ENCODE assay signal across 8 cellular contexts in genomic region chr14:92615451-92615850, GRCh38.
DNase-seq lines count a peak whose midpoint lies in the region; ATAC-seq, FAIRE-seq and TF ChIP-seq lines count a peak whose summit lies in the region.

No MANE protein-coding gene starts in this region.

- peak; percentile 36 for TF ChIP-seq POLR2A in GM19099 (IDR thresholded peaks at IDR 0.05; ENCODE audit: extremely low read depth, insufficient read length, low read depth)

- no peaks in the 10 kb centered on the region for H3K9me3 ChIP-seq in kidney (ENCODE audit: control insufficient read depth in 1 of 2, low read length in 2 of 2)

- DNase-seq in activated T-cell treated with anti-CD3 and anti-CD28 coated beads, Interleukin-2, amount 50 U/mL, for 4 hours, result peak; percentile 53
- peak; percentile 54 for DNase-seq in stimulated activated CD8-positive, alpha-beta memory T cell treated with anti-CD3 and anti-CD28 coated beads, Interleukin-12 subunit alpha, Interleukin-12 subunit beta, amount 100 ng/mL, for 1 hour (ENCODE audit: low read depth)
- no peak for DNase-seq in WTC11 (ENCODE audit: low spot score)
- DNase-seq in NCI-H510A treated with DMSO at 0.1 percent for 48 hours (lab: John Stamatoyannopoulos, UW), result no peak
- no peak for DNase-seq in kidney
- no peak for DNase-seq in COR-L47 (lab: John Stamatoyannopoulos, UW)

- no peak for TF ChIP-seq CTCF in WTC11 (IDR thresholded peaks at IDR 0.05)
- TF ChIP-seq CTCF in kidney (IDR thresholded peaks at IDR 0.05; ENCODE audit: borderline replicate concordance, extremely low read depth, insufficient read depth), result no peak

- no peak overlapping the region for H3K4me3 ChIP-seq in kidney (ENCODE audit: low read length in 2 of 2)

- no peaks in the 10 kb centered on the region for H3K4me1 ChIP-seq in kidney (ENCODE audit: control insufficient read depth in 1 of 2, insufficient read depth in 1 of 2, low read depth in 1 of 2, low read length in 2 of 2)

- H3K27ac Mint-ChIP-seq in WTC11, result no peak overlapping the region

- H3K4me3 Mint-ChIP-seq in activated T-cell treated with anti-CD3 and anti-CD28 coated beads, Interleukin-2, amount 50 U/mL, for 4 hours, result peak overlapping the region; percentile 54
- H3K4me3 Mint-ChIP-seq in WTC11, result no peak overlapping the region

- no peaks in the 10 kb centered on the region for H3K36me3 Mint-ChIP-seq in activated T-cell treated with anti-CD3 and anti-CD28 coated beads, Interleukin-2, amount 50 U/mL, for 4 hours (ENCODE audit: insufficient read depth)
- 0 out of 2 replicates have a peak, but pooled peaks cover 3% of the 10 kb centered on the region for H3K36me3 Mint-ChIP-seq in WTC11

- H3K9me3 Mint-ChIP-seq in activated T-cell treated with anti-CD3 and anti-CD28 coated beads, Interleukin-2, amount 50 U/mL, for 4 hours, result no peaks in the 10 kb centered on the region
- peaks cover 3% of the 10 kb centered on the region for H3K9me3 Mint-ChIP-seq in WTC11

- H3K9ac ChIP-seq in kidney (ENCODE audit: low read length in 2 of 2), result no peak overlapping the region

- H3K36me3 ChIP-seq in kidney (ENCODE audit: control insufficient read depth in 1 of 2, insufficient read depth in 2 of 2, low read length in 2 of 2), result no peaks in the 10 kb centered on the region

- no peak for FAIRE-seq in kidney (lab: Jason Lieb, UNC)

- H3K4me1 Mint-ChIP-seq in activated T-cell treated with anti-CD3 and anti-CD28 coated beads, Interleukin-2, amount 50 U/mL, for 4 hours (ENCODE audit: low read depth), result peaks cover 44% of the 10 kb centered on the region
- H3K4me1 Mint-ChIP-seq in WTC11, result peaks cover 13% of the 10 kb centered on the region

- CTCF ChIA-PET in WTC11 (lab: Charles Lee), result interaction anchor here (0.6 to 1.8 kb wide), 2 partner anchors 71 to 74 kb away, joined by 3 to 10 read pairs; no protein-coding TSS in a partner anchor

- H3K27me3 Mint-ChIP-seq in activated T-cell treated with anti-CD3 and anti-CD28 coated beads, Interleukin-2, amount 50 U/mL, for 4 hours (ENCODE audit: low read depth), result no peaks in the 10 kb centered on the region
- no peaks in the 10 kb centered on the region for H3K27me3 Mint-ChIP-seq in WTC11 (ENCODE audit: low read depth)

- POLR2A ChIA-PET in WTC11 (lab: Charles Lee), result no interaction called here

- ATAC-seq in HG03432 (IDR thresholded peaks at IDR 0.05; ENCODE audit: unreplicated experiment) (peak; percentile 84), WTC11 (no peak; the same call in 1 of the 2 replicates)
- ATAC-seq in activated T-cell treated with anti-CD3 and anti-CD28 coated beads, Interleukin-2, amount 50 U/mL, for 4 hours, result peak; percentile 88 to 90

- intact Hi-C loops in kidney (cut with DNase I), result no loop called here

- H3K27ac ChIP-seq in kidney (ENCODE audit: low read depth in 2 of 2, low read length in 2 of 2), result no peak overlapping the region

TF ChIP-seq in WTC11, 78 proteins besides CTCF, POLR2A, EP300 and RAD21 (continues in another document):
- TF ChIP-seq ZNF671 (CRISPR knock-in tag; IDR thresholded peaks at IDR 0.05) (no peak), HMGA2 (CRISPR knock-in tag; IDR thresholded peaks at IDR 0.05) (no peak), ERG (CRISPR knock-in tag; IDR thresholded peaks at IDR 0.05) (no peak), FOXP1 (CRISPR knock-in tag; IDR thresholded peaks at IDR 0.05; ENCODE audit: borderline replicate concordance) (no peak), E2F4 (CRISPR knock-in tag; IDR thresholded peaks at IDR 0.05; ENCODE audit: borderline replicate concordance, low read depth) (no peak), TEAD1 (CRISPR knock-in tag; IDR thresholded peaks at IDR 0.05) (no peak), JAZF1 (CRISPR knock-in tag; IDR thresholded peaks at IDR 0.05) (no peak), FOXK1 (CRISPR knock-in tag; IDR thresholded peaks at IDR 0.05) (no peak), STAT6 (CRISPR knock-in tag; conservative IDR thresholded peaks at IDR 0.05; ENCODE audit: low read depth) (no peak), NR2C2 (CRISPR knock-in tag; IDR thresholded peaks at IDR 0.05) (no peak), HMGXB4 (CRISPR knock-in tag; IDR thresholded peaks at IDR 0.05) (no peak)
- TF ChIP-seq, protein P1, sequence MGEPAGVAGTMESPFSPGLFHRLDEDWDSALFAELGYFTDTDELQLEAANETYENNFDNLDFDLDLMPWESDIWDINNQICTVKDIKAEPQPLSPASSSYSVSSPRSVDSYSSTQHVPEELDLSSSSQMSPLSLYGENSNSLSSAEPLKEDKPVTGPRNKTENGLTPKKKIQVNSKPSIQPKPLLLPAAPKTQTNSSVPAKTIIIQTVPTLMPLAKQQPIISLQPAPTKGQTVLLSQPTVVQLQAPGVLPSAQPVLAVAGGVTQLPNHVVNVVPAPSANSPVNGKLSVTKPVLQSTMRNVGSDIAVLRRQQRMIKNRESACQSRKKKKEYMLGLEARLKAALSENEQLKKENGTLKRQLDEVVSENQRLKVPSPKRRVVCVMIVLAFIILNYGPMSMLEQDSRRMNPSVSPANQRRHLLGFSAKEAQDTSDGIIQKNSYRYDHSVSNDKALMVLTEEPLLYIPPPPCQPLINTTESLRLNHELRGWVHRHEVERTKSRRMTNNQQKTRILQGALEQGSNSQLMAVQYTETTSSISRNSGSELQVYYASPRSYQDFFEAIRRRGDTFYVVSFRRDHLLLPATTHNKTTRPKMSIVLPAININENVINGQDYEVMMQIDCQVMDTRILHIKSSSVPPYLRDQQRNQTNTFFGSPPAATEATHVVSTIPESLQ (CRISPR knock-in tag; IDR thresholded peaks at IDR 0.05), result no peak
- TF ChIP-seq, protein P2, sequence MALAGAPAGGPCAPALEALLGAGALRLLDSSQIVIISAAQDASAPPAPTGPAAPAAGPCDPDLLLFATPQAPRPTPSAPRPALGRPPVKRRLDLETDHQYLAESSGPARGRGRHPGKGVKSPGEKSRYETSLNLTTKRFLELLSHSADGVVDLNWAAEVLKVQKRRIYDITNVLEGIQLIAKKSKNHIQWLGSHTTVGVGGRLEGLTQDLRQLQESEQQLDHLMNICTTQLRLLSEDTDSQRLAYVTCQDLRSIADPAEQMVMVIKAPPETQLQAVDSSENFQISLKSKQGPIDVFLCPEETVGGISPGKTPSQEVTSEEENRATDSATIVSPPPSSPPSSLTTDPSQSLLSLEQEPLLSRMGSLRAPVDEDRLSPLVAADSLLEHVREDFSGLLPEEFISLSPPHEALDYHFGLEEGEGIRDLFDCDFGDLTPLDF (CRISPR knock-in tag; IDR thresholded peaks at IDR 0.05), result no peak

Comparison
In these comparisons a context has a peak if more than half of its experiments do, and no peak if none do; other contexts are left out.
1. DNase-seq: peak in activated T-cell treated with anti-CD3 and anti-CD28 coated beads, Interleukin-2, amount 50 U/mL, for 4 hours (single experiment) and stimulated activated CD8-positive, alpha-beta memory T cell treated with anti-CD3 and anti-CD28 coated beads, Interleukin-12 subunit alpha, Interleukin-12 subunit beta, amount 100 ng/mL, for 1 hour (single experiment); none in WTC11 (single experiment), NCI-H510A treated with DMSO at 0.1 percent for 48 hours (single experiment), kidney (single experiment) and COR-L47 (single experiment).